In genomic region chrX:70117738-70118137, GRCh38 we compare ENCODE assay signal across 36 cellular contexts. TPM values are rescaled to one million over a fixed set of nuclear protein-coding genes. Genes with fewer than 3 reads are reported as not detected.
"Had no signal": no experiment of that assay in that cellular context is flagged by ENCODE, and none has a peak within 500 bp of the region (broad histone marks: within the 10 kb centered on the region; RNA-seq: fewer than 3 reads in every experiment).

No MANE protein-coding gene starts in this region.

- H3K27me3 Mint-ChIP-seq: brain; stimulated activated memory B cell treated with anti-CD40 and anti-IgM and Interleukin-4, amounts not matched to agents 10 μg/mL and 1 μg/mL and 100 μg/mL, for 72 hours; stimulated activated naive CD8-positive, alpha-beta T cell treated with anti-CD3 and anti-CD28 coated beads, Interleukin-15, amount 100 ng/mL, for 72 hours had no signal

- DNase-seq: activated CD4-positive, alpha-beta T cell treated with anti-CD3 and anti-CD28 coated beads for 48 hours; activated CD4-positive, alpha-beta T cell treated with anti-CD3 and anti-CD28 coated beads, Interleukin-2, amount 50 U/mL, for 48 hours; activated CD8-positive, alpha-beta memory T cell treated with anti-CD3 and anti-CD28 coated beads for 24 hours; activated effector memory CD4-positive, alpha-beta T cell treated with anti-CD3 and anti-CD28 coated beads, Interleukin-2, amount 50 U/mL, for 16 hours; activated naive CD4-positive, alpha-beta T cell treated with anti-CD3 and anti-CD28 coated beads for 36 hours; activated naive CD8-positive, alpha-beta T cell treated with anti-CD3 and anti-CD28 coated beads, Interleukin-2, amount 10 ng/mL, durations not matched to agents 7 days and 5 days; activated T-cell treated with anti-CD3 and anti-CD28 coated beads, Interleukin-2, amount 50 U/mL, for 1 hour; central memory CD4-positive, alpha-beta T cell; esophagus squamous epithelium; left ventricle myocardium inferior; naive B cell; nephron progenitor cell; ovary; retina; stimulated activated CD4-positive, alpha-beta T cell treated with anti-CD3 and anti-CD28 coated beads, Interleukin-12 subunit alpha, Interleukin-12 subunit beta, amount 100 ng/mL, for 4 hours; stimulated activated CD4-positive, alpha-beta T cell treated with anti-CD3 and anti-CD28 coated beads, Interleukin-4, amount 100 ng/mL, for 4 hours; stimulated activated CD8-positive, alpha-beta memory T cell treated with anti-CD3 and anti-CD28 coated beads, Interleukin-4, amount 100 ng/mL, for 48 hours; stimulated activated naive CD8-positive, alpha-beta T cell treated with anti-CD3 and anti-CD28 coated beads, Interleukin-15, amount 100 ng/mL, for 72 hours; substantia nigra; T-helper 17 cell; T1000; upper lobe of left lung; WERI-Rb-1 had no signal

- H3K27ac Mint-ChIP-seq: activated naive CD4-positive, alpha-beta T cell treated with anti-CD3 and anti-CD28 coated beads for 36 hours; activated naive CD8-positive, alpha-beta T cell treated with anti-CD3 and anti-CD28 coated beads, Interleukin-2, amount 10 ng/mL, durations not matched to agents 7 days and 5 days; activated T-helper 1 cell treated with anti-CD3 and anti-CD28 coated beads, Interleukin-12 subunit alpha, Interleukin-12 subunit beta, Interleukin-2, Interleukin-4 antibody, amounts not matched to agents 30 ng/mL and 10 ng/mL and 1 ng/mL, durations not matched to agents 14 hours and 24 hours and 36 hours; brain; mesothelial cell of epicardium; nephron progenitor cell; stimulated activated memory B cell treated with anti-CD40 and anti-IgM and Interleukin-4, amounts not matched to agents 10 μg/mL and 1 μg/mL and 100 μg/mL, for 72 hours; stimulated activated naive CD8-positive, alpha-beta T cell treated with anti-CD3 and anti-CD28 coated beads, Interleukin-15, amount 100 ng/mL, for 72 hours; T-helper 17 cell had no signal

- H3K27me3 ChIP-seq: ascending aorta, esophagus squamous epithelium, neutrophil, ovary, upper lobe of left lung had no signal

- H3K36me3 Mint-ChIP-seq: activated naive CD8-positive, alpha-beta T cell treated with anti-CD3 and anti-CD28 coated beads, Interleukin-2, amount 10 ng/mL, durations not matched to agents 7 days and 5 days; brain; mesothelial cell of epicardium; stimulated activated memory B cell treated with anti-CD40 and anti-IgM and Interleukin-4, amounts not matched to agents 10 μg/mL and 1 μg/mL and 100 μg/mL, for 72 hours had no signal

- H3K36me3 ChIP-seq: ascending aorta, esophagus squamous epithelium, left ventricle myocardium inferior, neutrophil, ovary, prostate gland, upper lobe of left lung, WERI-Rb-1 had no signal

- H3K4me1 Mint-ChIP-seq: activated naive CD8-positive, alpha-beta T cell treated with anti-CD3 and anti-CD28 coated beads, Interleukin-2, amount 10 ng/mL, durations not matched to agents 7 days and 5 days; brain; mesothelial cell of epicardium; naive B cell; nephron progenitor cell; stimulated activated memory B cell treated with anti-CD40 and anti-IgM and Interleukin-4, amounts not matched to agents 10 μg/mL and 1 μg/mL and 100 μg/mL, for 72 hours; stimulated activated naive CD8-positive, alpha-beta T cell treated with anti-CD3 and anti-CD28 coated beads, Interleukin-15, amount 100 ng/mL, for 72 hours; T-helper 17 cell had no signal

- ATAC-seq: activated CD4-positive, CD25-positive, alpha-beta regulatory T cell treated with anti-CD3 and anti-CD28 coated beads, Interleukin-2, amount 50 U/mL, for 24 hours; sciatic nerve; stimulated activated memory B cell treated with anti-CD40 and anti-IgM and Interleukin-4, amounts not matched to agents 10 μg/mL and 1 μg/mL and 100 μg/mL, for 72 hours; stimulated activated naive CD8-positive, alpha-beta T cell treated with anti-CD3 and anti-CD28 coated beads, Interleukin-15, amount 100 ng/mL, for 72 hours; T-helper 17 cell had no signal

- H3K9me3 Mint-ChIP-seq: activated naive CD4-positive, alpha-beta T cell treated with anti-CD3 and anti-CD28 coated beads for 36 hours; stimulated activated naive CD8-positive, alpha-beta T cell treated with anti-CD3 and anti-CD28 coated beads, Interleukin-15, amount 100 ng/mL, for 72 hours had no signal

- H3K4me3 Mint-ChIP-seq: activated naive CD4-positive, alpha-beta T cell treated with anti-CD3 and anti-CD28 coated beads for 36 hours; activated naive CD8-positive, alpha-beta T cell treated with anti-CD3 and anti-CD28 coated beads, Interleukin-2, amount 10 ng/mL, durations not matched to agents 7 days and 5 days; activated T-helper 1 cell treated with anti-CD3 and anti-CD28 coated beads, Interleukin-12 subunit alpha, Interleukin-12 subunit beta, Interleukin-2, Interleukin-4 antibody, amounts not matched to agents 30 ng/mL and 10 ng/mL and 1 ng/mL, durations not matched to agents 14 hours and 24 hours and 36 hours; brain; mesothelial cell of epicardium; naive B cell; nephron progenitor cell; stimulated activated memory B cell treated with anti-CD40 and anti-IgM and Interleukin-4, amounts not matched to agents 10 μg/mL and 1 μg/mL and 100 μg/mL, for 72 hours; stimulated activated naive CD8-positive, alpha-beta T cell treated with anti-CD3 and anti-CD28 coated beads, Interleukin-15, amount 100 ng/mL, for 72 hours; T-helper 17 cell had no signal

- H3K27ac ChIP-seq: ascending aorta, left ventricle myocardium inferior, neutrophil, ovary, prostate gland, skin epidermis, upper lobe of left lung, WERI-Rb-1 had no signal

- H3K9me3 ChIP-seq: ascending aorta, left ventricle myocardium inferior, neutrophil, ovary, prostate gland had no signal

- H3K4me1 ChIP-seq: ascending aorta, left ventricle myocardium inferior, prostate gland, upper lobe of left lung had no signal

- H3K4me3 ChIP-seq: ascending aorta, esophagus squamous epithelium, left ventricle myocardium inferior, ovary, prostate gland, skin epidermis, upper lobe of left lung had no signal

RNA-seq across cellular contexts. Expression of gene OTUD6A, which starts 55.5 kb away (rescaled TPM):
- total RNA-seq: activated naive CD4-positive, alpha-beta T cell treated with anti-CD3 and anti-CD28 coated beads for 36 hours; activated naive CD8-positive, alpha-beta T cell treated with anti-CD3 and anti-CD28 coated beads, Interleukin-2, amount 10 ng/mL, durations not matched to agents 7 days and 5 days; activated T-helper 1 cell treated with anti-CD3 and anti-CD28 coated beads, Interleukin-12 subunit alpha, Interleukin-12 subunit beta, Interleukin-2, Interleukin-4 antibody, amounts not matched to agents 30 ng/mL and 10 ng/mL and 1 ng/mL, durations not matched to agents 14 hours and 24 hours and 36 hours; ascending aorta; endothelial cell of umbilical vein; esophagus squamous epithelium; frontal cortex; left ventricle myocardium inferior; lung microvascular endothelial cell; mesothelial cell of epicardium; ovary; sciatic nerve; T-helper 17 cell; upper lobe of left lung had no signal

RNA-seq across cellular contexts. Expression of gene DGAT2L6, which starts 59.5 kb away (rescaled TPM):
- total RNA-seq: activated naive CD4-positive, alpha-beta T cell treated with anti-CD3 and anti-CD28 coated beads for 36 hours; activated naive CD8-positive, alpha-beta T cell treated with anti-CD3 and anti-CD28 coated beads, Interleukin-2, amount 10 ng/mL, durations not matched to agents 7 days and 5 days; activated T-helper 1 cell treated with anti-CD3 and anti-CD28 coated beads, Interleukin-12 subunit alpha, Interleukin-12 subunit beta, Interleukin-2, Interleukin-4 antibody, amounts not matched to agents 30 ng/mL and 10 ng/mL and 1 ng/mL, durations not matched to agents 14 hours and 24 hours and 36 hours; ascending aorta; endothelial cell of umbilical vein; esophagus squamous epithelium; frontal cortex; left ventricle myocardium inferior; lung microvascular endothelial cell; mesothelial cell of epicardium; ovary; prostate gland; sciatic nerve; T-helper 17 cell; upper lobe of left lung had no signal
